ENCODE assay signal across 12 cellular contexts in the genomic region with DNA sequence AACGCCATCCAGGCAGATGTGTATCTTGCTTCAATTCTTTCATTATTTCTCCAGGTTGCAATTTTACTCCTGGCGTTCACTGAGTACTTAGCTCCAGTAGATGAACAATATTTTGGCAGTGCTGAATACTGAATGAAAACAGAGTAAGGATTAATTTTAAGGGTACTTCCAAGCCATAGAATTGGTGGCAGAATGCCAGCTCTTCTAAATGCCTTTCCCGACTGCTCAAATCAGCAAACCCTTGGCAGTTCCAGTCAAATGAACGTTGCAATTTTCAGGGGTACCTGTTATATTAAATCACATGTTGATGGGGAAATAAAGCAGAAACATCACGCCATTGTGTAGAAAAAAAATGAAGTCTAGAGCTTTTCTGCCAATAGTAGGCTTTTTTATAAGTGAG.
"Had no signal": no experiment of that assay in that cellular context is flagged by ENCODE, and none has a peak within 500 bp of the region (broad histone marks: within the 10 kb centered on the region; RNA-seq: fewer than 3 reads in every experiment).

No MANE protein-coding gene starts in this region.

- ATAC-seq: foreskin keratinocyte had no signal

- DNase-seq: activated CD4-positive, alpha-beta T cell treated with anti-CD3 and anti-CD28 coated beads for 1 hour; activated CD4-positive, alpha-beta T cell treated with anti-CD3 and anti-CD28 coated beads, Interleukin-2, amount 50 U/mL, for 4 hours; activated effector memory CD4-positive, alpha-beta T cell treated with Interleukin-2 at 50 U/mL for 16 hours; amygdala; cortex of kidney; effector CD8-positive, alpha-beta T cell; esophagus squamous epithelium; foreskin keratinocyte; lower lobe of right lung; nephron progenitor cell; stimulated activated CD4-positive, alpha-beta T cell treated with anti-CD3 and anti-CD28 coated beads, Interleukin-12 subunit alpha, Interleukin-12 subunit beta, amount 100 ng/mL, for 4 hours; stimulated activated CD4-positive, alpha-beta T cell treated with anti-CD3 and anti-CD28 coated beads, Interleukin-2, amount 100 ng/mL, for 24 hours had no signal
